In genomic region chr21:27206368-27206982, GRCh38 we compare ENCODE assay signal across 20 cellular contexts.
A peak's percentile ranks its signal among the peaks of the same experiment; 100 is the strongest.
DNase-seq lines count a peak whose midpoint lies in the region; ATAC-seq, FAIRE-seq and TF ChIP-seq lines count a peak whose summit lies in the region.
"Had no signal": no experiment of that assay in that cellular context is flagged by ENCODE, and none has a peak within 500 bp of the region (broad histone marks: within the 10 kb centered on the region; RNA-seq: fewer than 3 reads in every experiment).

No MANE protein-coding gene starts in this region.

- H3K4me1 ChIP-seq in upper lobe of right lung = no peaks in the 10 kb centered on the region

- FAIRE-seq in HTR-8/SVneo (lab: Jason Lieb, UNC) = no peak
- FAIRE-seq: colon, keratinocyte had no signal

- H3K36me3 Mint-ChIP-seq in MCF 10A (ENCODE audit: insufficient read depth, unreplicated experiment) = no peaks in the 10 kb centered on the region
- H3K36me3 Mint-ChIP-seq: CD4-positive, CD25-positive, alpha-beta regulatory T cell; memory B cell; stimulated activated effector memory CD8-positive, alpha-beta T cell treated with anti-CD3 and anti-CD28 coated beads, Interleukin-12 subunit alpha, Interleukin-12 subunit beta, amount 100 ng/mL, for 72 hours had no signal

- H3K4me3 Mint-ChIP-seq in MCF 10A (ENCODE audit: unreplicated experiment) = no peak overlapping the region
- H3K4me3 Mint-ChIP-seq: CD4-positive, CD25-positive, alpha-beta regulatory T cell; memory B cell; nephron progenitor cell; stimulated activated effector memory CD8-positive, alpha-beta T cell treated with anti-CD3 and anti-CD28 coated beads, Interleukin-12 subunit alpha, Interleukin-12 subunit beta, amount 100 ng/mL, for 72 hours had no signal

- no peak for ATAC-seq in upper lobe of right lung
- no peak for ATAC-seq in HG02938 (IDR thresholded peaks at IDR 0.05; ENCODE audit: unreplicated experiment)
- ATAC-seq: activated CD4-positive, CD25-positive, alpha-beta regulatory T cell treated with anti-CD3 and anti-CD28 coated beads, Interleukin-2, amount 50 U/mL, for 24 hours; stimulated activated effector memory CD8-positive, alpha-beta T cell treated with anti-CD3 and anti-CD28 coated beads, Interleukin-12 subunit alpha, Interleukin-12 subunit beta, amount 100 ng/mL, for 72 hours had no signal

- H3K9me3 ChIP-seq in upper lobe of right lung = no peaks in the 10 kb centered on the region

- H3K27ac Mint-ChIP-seq in MCF 10A (ENCODE audit: low read depth, unreplicated experiment) = no peak overlapping the region
- H3K27ac Mint-ChIP-seq: CD4-positive, CD25-positive, alpha-beta regulatory T cell; memory B cell; nephron progenitor cell; stimulated activated effector memory CD8-positive, alpha-beta T cell treated with anti-CD3 and anti-CD28 coated beads, Interleukin-12 subunit alpha, Interleukin-12 subunit beta, amount 100 ng/mL, for 72 hours had no signal

- H3K9me3 Mint-ChIP-seq in MCF 10A (ENCODE audit: unreplicated experiment) = no peaks in the 10 kb centered on the region

- H3K27me3 ChIP-seq in upper lobe of right lung = no peaks in the 10 kb centered on the region

- no peaks in the 10 kb centered on the region for H3K36me3 ChIP-seq in upper lobe of right lung

- POLR2A ChIA-PET in MCF 10A (lab: Yijun Ruan, JAX) = no interaction called here

- CTCF ChIA-PET in MCF 10A (lab: Yijun Ruan, JAX) = no interaction called here

- intact Hi-C loops in upper lobe of right lung (cut with DNase I) = no loop called here
- intact Hi-C loops in MCF 10A (cut with micrococcal nuclease) = no loop called here

- no peak overlapping the region for H3K4me3 ChIP-seq in upper lobe of right lung

- no TSS peak for BruUV-seq in MCF 10A (replicated peaks; lab: Mats Ljungman, UMichigan)

- H3K4me1 Mint-ChIP-seq in MCF 10A (ENCODE audit: insufficient read depth, unreplicated experiment) = no peaks in the 10 kb centered on the region
- H3K4me1 Mint-ChIP-seq: CD4-positive, CD25-positive, alpha-beta regulatory T cell; memory B cell; nephron progenitor cell; stimulated activated effector memory CD8-positive, alpha-beta T cell treated with anti-CD3 and anti-CD28 coated beads, Interleukin-12 subunit alpha, Interleukin-12 subunit beta, amount 100 ng/mL, for 72 hours had no signal

- TF ChIP-seq CTCF in upper lobe of right lung (IDR thresholded peaks at IDR 0.05) (no peak), MCF 10A (IDR thresholded peaks at IDR 0.05; ENCODE audit: unreplicated experiment) (no peak)

- no peaks in the 10 kb centered on the region for H3K27me3 Mint-ChIP-seq in MCF 10A (ENCODE audit: insufficient read depth, unreplicated experiment)
- H3K27me3 Mint-ChIP-seq: CD4-positive, CD25-positive, alpha-beta regulatory T cell; memory B cell had no signal

- no peak overlapping the region for H3K27ac ChIP-seq in upper lobe of right lung

- DNase-seq in AG08395 (ENCODE audit: low spot score) (peak; percentile 55), HTR-8/SVneo (ENCODE audit: insufficient read length, low spot score) (peak; percentile 21), astrocyte of the hippocampus (ENCODE audit: low read depth, low spot score) (peak; percentile 41), iPS-NIHi11 (ENCODE audit: low spot score) (peak; percentile 46), SIG-M5 (lab: John Stamatoyannopoulos, UW) (no peak), upper lobe of right lung (no peak), MCF 10A (ENCODE audit: unreplicated experiment) (no peak)
- DNase-seq: 8988T; CD4-positive, CD25-positive, alpha-beta regulatory T cell; NCI-H2029; NCI-H510A treated with DMSO at 0.1 percent for 48 hours; nephron progenitor cell; SHP77 treated with DMSO at 0.1 percent for 48 hours; stimulated activated CD4-positive, alpha-beta T cell treated with anti-CD3 and anti-CD28 coated beads, Interleukin-12 subunit alpha, Interleukin-12 subunit beta, amount 100 ng/mL, for 4 hours had no signal

Comparison
In these comparisons a context has a peak if more than half of its experiments do, and no peak if none do; other contexts are left out.
1. DNase-seq: peak in AG08395 (single experiment), HTR-8/SVneo (single experiment), astrocyte of the hippocampus (single experiment) and iPS-NIHi11 (single experiment); none in SIG-M5 (single experiment), upper lobe of right lung (single experiment) and MCF 10A (single experiment).